1 cellular context compared by ENCODE assay signal in genomic region chr5:128579111-128579510, GRCh38.
TF ChIP-seq lines count a peak whose summit lies in the region.

No MANE protein-coding gene starts in this region.

TF ChIP-seq in IMR-90, 13 proteins besides CTCF, POLR2A, EP300 and RAD21:
- no peak for TF ChIP-seq BHLHE40 (IDR thresholded peaks at IDR 0.05; ENCODE audit: low read depth, low read length)
- TF ChIP-seq NFE2L2 (IDR thresholded peaks at IDR 0.05; ENCODE audit: low read depth, low read length) = no peak
- TF ChIP-seq RCOR1 (IDR thresholded peaks at IDR 0.05; ENCODE audit: insufficient replicate concordance, low read length) = no peak
- no peak for TF ChIP-seq MAZ (IDR thresholded peaks at IDR 0.05; ENCODE audit: borderline replicate concordance, low read depth, low read length)
- no peak for TF ChIP-seq MXI1 (IDR thresholded peaks at IDR 0.05; ENCODE audit: borderline replicate concordance, low read depth, low read length)
- TF ChIP-seq CEBPB (IDR thresholded peaks at IDR 0.05; ENCODE audit: low read depth, low read length) = peak; percentile 59; the same call in 1 of the 2 replicates
- no peak for TF ChIP-seq RFX5 (IDR thresholded peaks at IDR 0.05; ENCODE audit: low read depth, low read length)
TF ChIP-seq in IMR-90: peak in this region for 1.
